Comparison of ENCODE assay signal across 1 cellular context in the genomic region with DNA sequence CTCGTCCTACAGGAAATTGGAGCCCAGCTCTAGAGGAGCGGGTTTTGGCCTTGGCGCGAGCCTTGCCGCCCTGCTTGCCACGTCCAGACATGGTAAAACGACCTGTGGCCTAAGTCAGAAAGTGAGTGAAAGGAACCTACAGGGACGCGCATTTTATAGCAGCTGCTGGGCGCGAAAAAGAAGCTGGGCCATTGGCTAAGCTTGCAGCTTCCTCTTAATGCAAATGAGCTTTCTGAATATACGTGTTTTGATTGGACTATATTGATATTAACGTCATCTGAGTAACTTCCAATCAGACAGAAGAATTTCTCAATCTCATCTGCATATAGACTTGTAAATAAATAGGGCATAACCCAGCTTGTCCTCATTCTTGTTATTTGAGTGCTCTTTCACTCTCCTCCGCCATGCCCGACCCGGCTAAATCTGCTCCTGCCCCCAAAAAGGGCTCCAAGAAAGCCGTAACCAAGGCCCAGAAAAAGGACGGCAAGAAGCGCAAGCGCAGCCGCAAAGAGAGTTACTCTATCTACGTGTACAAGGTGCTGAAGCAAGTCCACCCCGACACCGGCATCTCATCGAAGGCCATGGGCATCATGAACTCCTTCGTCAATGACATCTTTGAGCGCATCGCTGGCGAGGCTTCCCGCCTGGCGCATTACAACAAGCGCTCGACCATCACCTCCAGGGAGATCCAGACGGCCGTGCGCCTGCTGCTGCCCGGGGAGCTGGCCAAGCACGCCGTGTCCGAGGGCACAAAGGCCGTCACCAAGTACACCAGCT.
TF ChIP-seq lines count a peak whose summit lies in the region.

No MANE protein-coding gene starts in this region.

TF ChIP-seq in K562, 482 proteins besides CTCF, POLR2A, EP300 and RAD21 (continued from another document and continues in another):
- peak; percentile 73; the same call in 1 of the 2 replicates for TF ChIP-seq KLF13 (tag; IDR thresholded peaks at IDR 0.05; ENCODE audit: borderline replicate concordance, low read depth)
- TF ChIP-seq NCOA6 (IDR thresholded peaks at IDR 0.05): no peak
- TF ChIP-seq STAT5B (CRISPR knock-in tag; IDR thresholded peaks at IDR 0.05): no peak
- no peak; the same call in 1 of the 2 replicates for TF ChIP-seq FOXK1 (CRISPR knock-in tag; IDR thresholded peaks at IDR 0.05; ENCODE audit: borderline replicate concordance)
- peak; percentile 81; the same call in 1 of the 2 replicates for TF ChIP-seq RBM14 (IDR thresholded peaks at IDR 0.05; ENCODE audit: borderline replicate concordance, insufficient read depth, low read depth, low read length)
- peak; percentile 97 for TF ChIP-seq TAF9B (IDR thresholded peaks at IDR 0.05; ENCODE audit: partially characterized antibody)
- 0 out of 2 replicates have a peak, but pooled peaks have one; percentile 62 for TF ChIP-seq TCF7 (IDR thresholded peaks at IDR 0.05; ENCODE audit: borderline replicate concordance)
- no peak for TF ChIP-seq U2AF2 (optimal IDR thresholded peaks at IDR 0.05; ENCODE audit: low read depth, low read length)
- peak; percentile 62 to 68; a peak in 3 of 4 replicates for TF ChIP-seq TBL1XR1 (IDR thresholded peaks at IDR 0.05; ENCODE audit: low read length in 2 of 2)
- TF ChIP-seq PATZ1 (CRISPR knock-in tag; IDR thresholded peaks at IDR 0.05; ENCODE audit: borderline replicate concordance): no peak
- TF ChIP-seq KDM4B (IDR thresholded peaks at IDR 0.05; ENCODE audit: borderline replicate concordance in 2 of 2, low read depth in 1 of 2): peak in 1 of 2 experiments; percentile 91; a peak in 2 of 4 replicates
- TF ChIP-seq, protein P1, sequence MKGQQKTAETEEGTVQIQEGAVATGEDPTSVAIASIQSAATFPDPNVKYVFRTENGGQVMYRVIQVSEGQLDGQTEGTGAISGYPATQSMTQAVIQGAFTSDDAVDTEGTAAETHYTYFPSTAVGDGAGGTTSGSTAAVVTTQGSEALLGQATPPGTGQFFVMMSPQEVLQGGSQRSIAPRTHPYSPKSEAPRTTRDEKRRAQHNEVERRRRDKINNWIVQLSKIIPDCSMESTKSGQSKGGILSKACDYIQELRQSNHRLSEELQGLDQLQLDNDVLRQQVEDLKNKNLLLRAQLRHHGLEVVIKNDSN (CRISPR knock-in tag; IDR thresholded peaks at IDR 0.05): peak; percentile 50
- TF ChIP-seq ZBTB49 (CRISPR knock-in tag; IDR thresholded peaks at IDR 0.05; ENCODE audit: borderline replicate concordance): no peak; the same call in none of the 2 replicates
- no peak for TF ChIP-seq ZNF444 (CRISPR knock-in tag; IDR thresholded peaks at IDR 0.05)
- TF ChIP-seq CBX2 (IDR thresholded peaks at IDR 0.05; ENCODE audit: insufficient read depth, low read length, poor library complexity, severe bottlenecking): no peak
- no peak for TF ChIP-seq ARID1B (IDR thresholded peaks at IDR 0.05)
- TF ChIP-seq STAG1 (CRISPR knock-in tag; IDR thresholded peaks at IDR 0.05; ENCODE audit: borderline replicate concordance): no peak
- no peak for TF ChIP-seq XRCC3 (IDR thresholded peaks at IDR 0.05)
- TF ChIP-seq, protein P2, sequence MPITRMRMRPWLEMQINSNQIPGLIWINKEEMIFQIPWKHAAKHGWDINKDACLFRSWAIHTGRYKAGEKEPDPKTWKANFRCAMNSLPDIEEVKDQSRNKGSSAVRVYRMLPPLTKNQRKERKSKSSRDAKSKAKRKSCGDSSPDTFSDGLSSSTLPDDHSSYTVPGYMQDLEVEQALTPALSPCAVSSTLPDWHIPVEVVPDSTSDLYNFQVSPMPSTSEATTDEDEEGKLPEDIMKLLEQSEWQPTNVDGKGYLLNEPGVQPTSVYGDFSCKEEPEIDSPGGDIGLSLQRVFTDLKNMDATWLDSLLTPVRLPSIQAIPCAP (CRISPR knock-in tag; IDR thresholded peaks at IDR 0.05; ENCODE audit: borderline replicate concordance): peak; percentile 62; the same call in 1 of the 2 replicates
- TF ChIP-seq NRF1 (conservative IDR thresholded peaks at IDR 0.05 in 1 of 2, IDR thresholded peaks at IDR 0.05 in 1 of 2): peak; percentile 89 to 91
- TF ChIP-seq, protein P3, sequence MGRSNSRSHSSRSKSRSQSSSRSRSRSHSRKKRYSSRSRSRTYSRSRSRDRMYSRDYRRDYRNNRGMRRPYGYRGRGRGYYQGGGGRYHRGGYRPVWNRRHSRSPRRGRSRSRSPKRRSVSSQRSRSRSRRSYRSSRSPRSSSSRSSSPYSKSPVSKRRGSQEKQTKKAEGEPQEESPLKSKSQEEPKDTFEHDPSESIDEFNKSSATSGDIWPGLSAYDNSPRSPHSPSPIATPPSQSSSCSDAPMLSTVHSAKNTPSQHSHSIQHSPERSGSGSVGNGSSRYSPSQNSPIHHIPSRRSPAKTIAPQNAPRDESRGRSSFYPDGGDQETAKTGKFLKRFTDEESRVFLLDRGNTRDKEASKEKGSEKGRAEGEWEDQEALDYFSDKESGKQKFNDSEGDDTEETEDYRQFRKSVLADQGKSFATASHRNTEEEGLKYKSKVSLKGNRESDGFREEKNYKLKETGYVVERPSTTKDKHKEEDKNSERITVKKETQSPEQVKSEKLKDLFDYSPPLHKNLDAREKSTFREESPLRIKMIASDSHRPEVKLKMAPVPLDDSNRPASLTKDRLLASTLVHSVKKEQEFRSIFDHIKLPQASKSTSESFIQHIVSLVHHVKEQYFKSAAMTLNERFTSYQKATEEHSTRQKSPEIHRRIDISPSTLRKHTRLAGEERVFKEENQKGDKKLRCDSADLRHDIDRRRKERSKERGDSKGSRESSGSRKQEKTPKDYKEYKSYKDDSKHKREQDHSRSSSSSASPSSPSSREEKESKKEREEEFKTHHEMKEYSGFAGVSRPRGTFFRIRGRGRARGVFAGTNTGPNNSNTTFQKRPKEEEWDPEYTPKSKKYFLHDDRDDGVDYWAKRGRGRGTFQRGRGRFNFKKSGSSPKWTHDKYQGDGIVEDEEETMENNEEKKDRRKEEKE (IDR thresholded peaks at IDR 0.05; ENCODE audit: borderline replicate concordance in 1 of 2, control insufficient read depth in 1 of 2, low read depth in 2 of 2, low read length in 1 of 2): peak in 1 of 2 experiments; percentile 84; a peak in 1 of 4 replicates
- no peak for TF ChIP-seq DNMT1 (IDR thresholded peaks at IDR 0.05)
- no peak for TF ChIP-seq NR1H2 (CRISPR knock-in tag; IDR thresholded peaks at IDR 0.05)
- TF ChIP-seq SETDB1 (IDR thresholded peaks at IDR 0.05; ENCODE audit: low read length): peak; percentile 83
- no peak for TF ChIP-seq MTA1 (IDR thresholded peaks at IDR 0.05; ENCODE audit: borderline replicate concordance)
- no peak for TF ChIP-seq ZNF124 (CRISPR knock-in tag; IDR thresholded peaks at IDR 0.05)
- peak in 1 of 2 experiments; percentile 81; a peak in 1 of 4 replicates for TF ChIP-seq CSDE1 (IDR thresholded peaks at IDR 0.05)
- TF ChIP-seq, protein P4, sequence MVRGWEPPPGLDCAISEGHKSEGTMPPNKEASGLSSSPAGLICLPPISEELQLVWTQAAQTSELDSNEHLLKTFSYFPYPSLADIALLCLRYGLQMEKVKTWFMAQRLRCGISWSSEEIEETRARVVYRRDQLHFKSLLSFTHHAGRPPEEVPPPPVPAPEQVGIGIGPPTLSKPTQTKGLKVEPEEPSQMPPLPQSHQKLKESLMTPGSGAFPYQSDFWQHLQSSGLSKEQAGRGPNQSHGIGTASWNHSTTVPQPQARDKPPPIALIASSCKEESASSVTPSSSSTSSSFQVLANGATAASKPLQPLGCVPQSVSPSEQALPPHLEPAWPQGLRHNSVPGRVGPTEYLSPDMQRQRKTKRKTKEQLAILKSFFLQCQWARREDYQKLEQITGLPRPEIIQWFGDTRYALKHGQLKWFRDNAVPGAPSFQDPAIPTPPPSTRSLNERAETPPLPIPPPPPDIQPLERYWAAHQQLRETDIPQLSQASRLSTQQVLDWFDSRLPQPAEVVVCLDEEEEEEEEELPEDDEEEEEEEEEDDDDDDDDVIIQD (CRISPR knock-in tag; IDR thresholded peaks at IDR 0.05): no peak
- no peak for TF ChIP-seq HSF4 (CRISPR knock-in tag; IDR thresholded peaks at IDR 0.05; ENCODE audit: borderline replicate concordance)
- no peak for TF ChIP-seq PTTG1 (tag; IDR thresholded peaks at IDR 0.05; ENCODE audit: low read depth)
- no peak for TF ChIP-seq ZNF586 (CRISPR knock-in tag; conservative IDR thresholded peaks at IDR 0.05)
- peak; percentile 84 for TF ChIP-seq ASH1L (IDR thresholded peaks at IDR 0.05; ENCODE audit: borderline replicate concordance, low read depth, partially characterized antibody)
- TF ChIP-seq POLR2H (tag; IDR thresholded peaks at IDR 0.05; ENCODE audit: low read depth): no peak
- TF ChIP-seq RBM39 (optimal IDR thresholded peaks at IDR 0.05; ENCODE audit: low read depth, low read length): no peak
- no peak for TF ChIP-seq SMC3 (conservative IDR thresholded peaks at IDR 0.05; ENCODE audit: insufficient read depth, low read depth, low read length)
- no peak for TF ChIP-seq HDAC2 (IDR thresholded peaks at IDR 0.05)
- peak; percentile 95 for TF ChIP-seq POLR2AphosphoS5 (IDR thresholded peaks at IDR 0.05; ENCODE audit: control insufficient read depth, insufficient read depth, low read depth, low read length)
- peak; percentile 100 for TF ChIP-seq SUPT5H (IDR thresholded peaks at IDR 0.05)
- no peak for TF ChIP-seq HDGF (IDR thresholded peaks at IDR 0.05)
- no peak for TF ChIP-seq CREBBP (IDR thresholded peaks at IDR 0.05; ENCODE audit: low read depth, low read length)
- TF ChIP-seq ZNF830 (CRISPR knock-in tag; IDR thresholded peaks at IDR 0.05): no peak
- TF ChIP-seq CREB5 (CRISPR knock-in tag; IDR thresholded peaks at IDR 0.05): no peak
- no peak for TF ChIP-seq ZFP1 (CRISPR knock-in tag; IDR thresholded peaks at IDR 0.05)
- 0 out of 2 replicates have a peak, but pooled peaks have one; percentile 87 for TF ChIP-seq ZBTB43 (CRISPR knock-in tag; IDR thresholded peaks at IDR 0.05)
- TF ChIP-seq, protein P5, sequence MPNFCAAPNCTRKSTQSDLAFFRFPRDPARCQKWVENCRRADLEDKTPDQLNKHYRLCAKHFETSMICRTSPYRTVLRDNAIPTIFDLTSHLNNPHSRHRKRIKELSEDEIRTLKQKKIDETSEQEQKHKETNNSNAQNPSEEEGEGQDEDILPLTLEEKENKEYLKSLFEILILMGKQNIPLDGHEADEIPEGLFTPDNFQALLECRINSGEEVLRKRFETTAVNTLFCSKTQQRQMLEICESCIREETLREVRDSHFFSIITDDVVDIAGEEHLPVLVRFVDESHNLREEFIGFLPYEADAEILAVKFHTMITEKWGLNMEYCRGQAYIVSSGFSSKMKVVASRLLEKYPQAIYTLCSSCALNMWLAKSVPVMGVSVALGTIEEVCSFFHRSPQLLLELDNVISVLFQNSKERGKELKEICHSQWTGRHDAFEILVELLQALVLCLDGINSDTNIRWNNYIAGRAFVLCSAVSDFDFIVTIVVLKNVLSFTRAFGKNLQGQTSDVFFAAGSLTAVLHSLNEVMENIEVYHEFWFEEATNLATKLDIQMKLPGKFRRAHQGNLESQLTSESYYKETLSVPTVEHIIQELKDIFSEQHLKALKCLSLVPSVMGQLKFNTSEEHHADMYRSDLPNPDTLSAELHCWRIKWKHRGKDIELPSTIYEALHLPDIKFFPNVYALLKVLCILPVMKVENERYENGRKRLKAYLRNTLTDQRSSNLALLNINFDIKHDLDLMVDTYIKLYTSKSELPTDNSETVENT (CRISPR knock-in tag; IDR thresholded peaks at IDR 0.05): peak; percentile 98
- TF ChIP-seq PTBP1 (IDR thresholded peaks at IDR 0.05; ENCODE audit: low read depth, low read length): no peak; the same call in 1 of the 2 replicates
- peak; percentile 78 for TF ChIP-seq NFYB (IDR thresholded peaks at IDR 0.05; ENCODE audit: extremely low read depth, insufficient read length)
- no peak for TF ChIP-seq KAT8 (IDR thresholded peaks at IDR 0.05; ENCODE audit: low read depth)
- no peak for TF ChIP-seq ZNF134 (CRISPR knock-in tag; conservative IDR thresholded peaks at IDR 0.05)
